Comparison of ENCODE assay signal across 8 cellular contexts in the genomic region with DNA sequence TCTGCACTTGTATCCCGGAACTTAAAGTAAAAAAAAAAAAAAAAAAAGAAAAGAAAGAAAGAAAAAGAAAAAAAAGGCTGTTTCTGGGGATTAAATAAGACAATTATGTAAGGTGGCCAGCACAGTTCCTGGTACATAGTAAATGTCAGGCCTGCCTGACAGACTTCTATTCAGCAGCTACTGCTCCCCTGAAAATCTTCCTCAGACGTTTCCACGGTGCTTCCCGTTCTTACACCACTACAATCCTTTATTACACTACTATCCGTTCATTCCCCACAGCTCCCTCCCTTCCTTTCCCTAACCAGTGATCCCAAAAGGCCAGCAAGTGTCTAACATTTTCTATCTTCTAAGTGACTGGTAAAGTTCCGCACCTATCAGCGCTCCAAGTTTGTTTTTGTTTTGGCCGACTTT. TPM values are rescaled to one million over a fixed set of nuclear protein-coding genes. Genes with fewer than 3 reads are reported as not detected.
DNase-seq lines count a peak whose midpoint lies in the region; ATAC-seq and TF ChIP-seq lines count a peak whose summit lies in the region.

No MANE protein-coding gene starts in this region.

- H3K36me3 Mint-ChIP-seq in naive thymus-derived CD8-positive, alpha-beta T cell, result peaks cover 0 to 10% (median 4%) of the 10 kb centered on the region in 3 donors

- no peaks in the 10 kb centered on the region for H3K27me3 ChIP-seq in dorsolateral prefrontal cortex

- H3K27ac ChIP-seq in dorsolateral prefrontal cortex, result peak overlapping the region; percentile 77 to 99 (median 96)

- POLR2A ChIA-PET in naive thymus-derived CD8-positive, alpha-beta T cell (lab: Charles Lee), result interaction anchor here (0.7 to 2.1 kb wide), 13 partner anchors 8 to 336 kb away, joined by 3 to 8 read pairs (median 4); a partner anchor contains a TSS

- DNase-seq in NAMALWA (ENCODE audit: low spot score) (peak; percentile 58), dorsolateral prefrontal cortex (peak in 1 of 10 donors; percentile 4), epidermal melanocyte (ENCODE audit: insufficient read length, low spot score) (no peak), amniotic stem cell (lab: John Stamatoyannopoulos, UW) (no peak)
- no peak for DNase-seq in naive thymus-derived CD8-positive, alpha-beta T cell
- DNase-seq in activated CD8-positive, alpha-beta memory T cell treated with anti-CD3 and anti-CD28 coated beads, Interleukin-2, amount 50 U/mL, for 4 hours, result no peak

- ATAC-seq in GM19328 (IDR thresholded peaks at IDR 0.05; ENCODE audit: unreplicated experiment) (peak; percentile 4), HG03039 (IDR thresholded peaks at IDR 0.05; ENCODE audit: unreplicated experiment) (no peak)
- ATAC-seq in naive thymus-derived CD8-positive, alpha-beta T cell, result peak in 1 of 2 donors; percentile 17

- peak overlapping the region; percentile 86 to 99 (median 96) for H3K4me3 Mint-ChIP-seq in naive thymus-derived CD8-positive, alpha-beta T cell

- H3K4me1 Mint-ChIP-seq in naive thymus-derived CD8-positive, alpha-beta T cell, result peaks cover 16 to 43% (median 31%) of the 10 kb centered on the region in 4 donors

- TF ChIP-seq CTCF in dorsolateral prefrontal cortex (IDR thresholded peaks at IDR 0.05 in 54 of 56, conservative IDR thresholded peaks at IDR 0.05 in 2 of 56; ENCODE audit: low read depth in 1 of 56, partially characterized antibody in 56 of 56), result no peak

- peak overlapping the region; percentile 59 to 100 (median 96) for H3K4me3 ChIP-seq in dorsolateral prefrontal cortex

- H3K27me3 Mint-ChIP-seq in naive thymus-derived CD8-positive, alpha-beta T cell, result no peaks in the 10 kb centered on the region

- no peaks in the 10 kb centered on the region for H3K9me3 Mint-ChIP-seq in naive thymus-derived CD8-positive, alpha-beta T cell

- intact Hi-C loops in dorsolateral prefrontal cortex (cut with DNase I), result loop anchor here (2.0 to 10.0 kb wide), 7 partner anchors 68 to 282 kb away; a partner anchor contains a TSS

- H3K27ac Mint-ChIP-seq in naive thymus-derived CD8-positive, alpha-beta T cell, result peak overlapping the region; percentile 94 to 99 (median 98)

RNA-seq across cellular contexts. Expression of a gene that starts 0.6 kb away (rescaled TPM):
- 10 to 100 TPM; 21.5 to 51.3 (median 33.9) TPM for total RNA-seq in dorsolateral prefrontal cortex
- total RNA-seq in naive thymus-derived CD8-positive, alpha-beta T cell, result 10 to 100 TPM; 27.3 to 32.6 TPM
- 10 to 100 TPM; 11.9 to 18.0 (median 12.5) TPM for polyA plus RNA-seq in naive thymus-derived CD8-positive, alpha-beta T cell
